8 cellular contexts compared by ENCODE assay signal in the genomic region with DNA sequence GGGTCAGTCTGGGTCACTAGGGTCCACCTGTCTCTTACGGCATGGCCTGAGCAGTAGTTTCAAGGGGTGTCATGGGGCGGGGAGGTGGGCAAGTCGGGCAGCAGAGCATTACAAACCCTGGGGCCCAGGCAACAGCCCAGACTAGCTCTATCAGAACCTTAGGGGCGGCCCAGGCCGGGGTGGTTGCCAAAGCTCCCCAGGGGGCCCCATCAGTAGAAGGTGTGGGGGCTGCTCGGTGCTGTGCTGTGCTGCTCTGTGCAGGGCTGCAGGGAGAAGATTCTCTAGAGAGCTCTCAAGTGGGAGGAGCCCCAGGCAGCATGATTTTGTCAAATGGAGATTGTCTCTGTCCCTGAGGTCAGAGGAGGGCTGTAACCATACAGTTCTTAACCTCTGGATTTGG. TPM values are rescaled to one million over a fixed set of nuclear protein-coding genes. Genes with fewer than 3 reads are reported as not detected.
DNase-seq lines count a peak whose midpoint lies in the region; ATAC-seq and TF ChIP-seq lines count a peak whose summit lies in the region.

No MANE protein-coding gene starts in this region.

- H3K4me1 Mint-ChIP-seq in naive B cell, result peaks cover 34 to 45% (median 42%) of the 10 kb centered on the region in 3 donors
- H3K4me1 Mint-ChIP-seq in WTC11, result peaks cover 29% of the 10 kb centered on the region

- H3K4me3 Mint-ChIP-seq in naive B cell (peak overlapping the region; percentile 77 to 95 (median 92)), WTC11 (no peak overlapping the region)

- H3K27ac Mint-ChIP-seq in naive B cell, result peak overlapping the region; percentile 70 to 98 (median 91)
- no peak overlapping the region for H3K27ac Mint-ChIP-seq in WTC11

- H3K36me3 Mint-ChIP-seq in naive B cell, result no peaks in the 10 kb centered on the region
- no peaks in the 10 kb centered on the region for H3K36me3 Mint-ChIP-seq in WTC11

- H3K27me3 Mint-ChIP-seq in naive B cell (peaks cover 0 to 8% (median 0%) of the 10 kb centered on the region in 3 donors), WTC11 (ENCODE audit: low read depth) (no peaks in the 10 kb centered on the region; the same call in 1 of the 2 replicates)

- DNase-seq in SIG-M5 treated with dmso at 0.1 percent for 504 hours (lab: John Stamatoyannopoulos, UW; ENCODE audit: unreplicated experiment) (peak; percentile 40), SIG-M5 (lab: John Stamatoyannopoulos, UW) (no peak), NCI-H2227 (lab: John Stamatoyannopoulos, UW; ENCODE audit: unreplicated experiment) (peak; percentile 26), naive B cell (peak; percentile 19), NCI-H1436 treated with DMSO at 0.1 percent for 48 hours (lab: John Stamatoyannopoulos, UW) (no peak), WTC11 (ENCODE audit: low spot score) (no peak)
- no peak for DNase-seq in stimulated activated CD4-positive, alpha-beta T cell treated with anti-CD3 and anti-CD28 coated beads, Interleukin-4, amount 100 ng/mL, for 1 hour

- POLR2A ChIA-PET in WTC11 (lab: Charles Lee), result interaction anchor here (0.5 kb wide), 1 partner anchor 73 kb away, joined by 4 read pairs; no protein-coding TSS in a partner anchor

- CTCF ChIA-PET in WTC11 (lab: Charles Lee), result interaction anchor here (1.2 to 5.4 kb wide), 9 partner anchors 22 to 224 kb away, joined by 3 to 35 read pairs (median 8); no protein-coding TSS in a partner anchor

- ATAC-seq in HG02588 (IDR thresholded peaks at IDR 0.05; ENCODE audit: unreplicated experiment) (peak; percentile 40), naive B cell (ENCODE audit: low read depth in 2 of 2) (peak; percentile 65 to 72), WTC11 (no peak; the same call in 1 of the 2 replicates)

- TF ChIP-seq CTCF in WTC11 (IDR thresholded peaks at IDR 0.05), result no peak

- H3K9me3 Mint-ChIP-seq in naive B cell (peaks cover 0 to 3% (median 0%) of the 10 kb centered on the region in 7 donors), WTC11 (peaks cover 2% of the 10 kb centered on the region; the same call in 1 of the 2 replicates)

TF ChIP-seq in WTC11, 78 proteins besides CTCF, POLR2A, EP300 and RAD21:
- TF ChIP-seq ETV6 (CRISPR knock-in tag; IDR thresholded peaks at IDR 0.05) (no peak), ATF1 (CRISPR knock-in tag; IDR thresholded peaks at IDR 0.05) (no peak), SOX15 (CRISPR knock-in tag; IDR thresholded peaks at IDR 0.05) (no peak), ZNF219 (CRISPR knock-in tag; IDR thresholded peaks at IDR 0.05; ENCODE audit: borderline replicate concordance) (no peak), ELF4 (CRISPR knock-in tag; IDR thresholded peaks at IDR 0.05; ENCODE audit: low read depth) (no peak), NR2C2 (CRISPR knock-in tag; IDR thresholded peaks at IDR 0.05) (no peak), TP53 (CRISPR knock-in tag; IDR thresholded peaks at IDR 0.05) (no peak), ZNF532 (CRISPR knock-in tag; IDR thresholded peaks at IDR 0.05; ENCODE audit: borderline replicate concordance) (no peak), ZNF396 (CRISPR knock-in tag; IDR thresholded peaks at IDR 0.05; ENCODE audit: borderline replicate concordance) (no peak), SMAD4 (CRISPR knock-in tag; IDR thresholded peaks at IDR 0.05) (no peak), MAX (CRISPR knock-in tag; IDR thresholded peaks at IDR 0.05) (no peak), CREM (CRISPR knock-in tag; IDR thresholded peaks at IDR 0.05) (no peak), NR3C1 (CRISPR knock-in tag; conservative IDR thresholded peaks at IDR 0.05; ENCODE audit: low read depth) (no peak), IRF1 (CRISPR knock-in tag; IDR thresholded peaks at IDR 0.05) (no peak)
- TF ChIP-seq, protein P1, sequence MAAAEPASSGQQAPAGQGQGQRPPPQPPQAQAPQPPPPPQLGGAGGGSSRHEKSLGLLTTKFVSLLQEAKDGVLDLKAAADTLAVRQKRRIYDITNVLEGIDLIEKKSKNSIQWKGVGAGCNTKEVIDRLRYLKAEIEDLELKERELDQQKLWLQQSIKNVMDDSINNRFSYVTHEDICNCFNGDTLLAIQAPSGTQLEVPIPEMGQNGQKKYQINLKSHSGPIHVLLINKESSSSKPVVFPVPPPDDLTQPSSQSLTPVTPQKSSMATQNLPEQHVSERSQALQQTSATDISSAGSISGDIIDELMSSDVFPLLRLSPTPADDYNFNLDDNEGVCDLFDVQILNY (CRISPR knock-in tag; IDR thresholded peaks at IDR 0.05), result no peak
- TF ChIP-seq, protein P2, sequence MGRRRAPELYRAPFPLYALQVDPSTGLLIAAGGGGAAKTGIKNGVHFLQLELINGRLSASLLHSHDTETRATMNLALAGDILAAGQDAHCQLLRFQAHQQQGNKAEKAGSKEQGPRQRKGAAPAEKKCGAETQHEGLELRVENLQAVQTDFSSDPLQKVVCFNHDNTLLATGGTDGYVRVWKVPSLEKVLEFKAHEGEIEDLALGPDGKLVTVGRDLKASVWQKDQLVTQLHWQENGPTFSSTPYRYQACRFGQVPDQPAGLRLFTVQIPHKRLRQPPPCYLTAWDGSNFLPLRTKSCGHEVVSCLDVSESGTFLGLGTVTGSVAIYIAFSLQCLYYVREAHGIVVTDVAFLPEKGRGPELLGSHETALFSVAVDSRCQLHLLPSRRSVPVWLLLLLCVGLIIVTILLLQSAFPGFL (CRISPR knock-in tag; IDR thresholded peaks at IDR 0.05; ENCODE audit: borderline replicate concordance), result no peak
- TF ChIP-seq, protein P3, sequence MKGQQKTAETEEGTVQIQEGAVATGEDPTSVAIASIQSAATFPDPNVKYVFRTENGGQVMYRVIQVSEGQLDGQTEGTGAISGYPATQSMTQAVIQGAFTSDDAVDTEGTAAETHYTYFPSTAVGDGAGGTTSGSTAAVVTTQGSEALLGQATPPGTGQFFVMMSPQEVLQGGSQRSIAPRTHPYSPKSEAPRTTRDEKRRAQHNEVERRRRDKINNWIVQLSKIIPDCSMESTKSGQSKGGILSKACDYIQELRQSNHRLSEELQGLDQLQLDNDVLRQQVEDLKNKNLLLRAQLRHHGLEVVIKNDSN (CRISPR knock-in tag; IDR thresholded peaks at IDR 0.05), result no peak
- TF ChIP-seq, protein P4, sequence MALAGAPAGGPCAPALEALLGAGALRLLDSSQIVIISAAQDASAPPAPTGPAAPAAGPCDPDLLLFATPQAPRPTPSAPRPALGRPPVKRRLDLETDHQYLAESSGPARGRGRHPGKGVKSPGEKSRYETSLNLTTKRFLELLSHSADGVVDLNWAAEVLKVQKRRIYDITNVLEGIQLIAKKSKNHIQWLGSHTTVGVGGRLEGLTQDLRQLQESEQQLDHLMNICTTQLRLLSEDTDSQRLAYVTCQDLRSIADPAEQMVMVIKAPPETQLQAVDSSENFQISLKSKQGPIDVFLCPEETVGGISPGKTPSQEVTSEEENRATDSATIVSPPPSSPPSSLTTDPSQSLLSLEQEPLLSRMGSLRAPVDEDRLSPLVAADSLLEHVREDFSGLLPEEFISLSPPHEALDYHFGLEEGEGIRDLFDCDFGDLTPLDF (CRISPR knock-in tag; IDR thresholded peaks at IDR 0.05), result no peak

RNA-seq across cellular contexts. Expression of gene SLC14A1, which starts 36.4 kb away (rescaled TPM):
- 1 to 10 TPM in 5 of 6 donors, not detected in 1; 1.0 to 3.8 (median 1.9) TPM for polyA plus RNA-seq in naive B cell (ENCODE audit: low read depth in 6 of 6)
- total RNA-seq in WTC11 (2021), result not detected in 3 replicates

Comparison
In these comparisons a context has a peak if more than half of its experiments do, and no peak if none do; other contexts are left out.
1. DNase-seq: peak in SIG-M5 treated with dmso at 0.1 percent for 504 hours (single experiment), NCI-H2227 (single experiment) and naive B cell (single experiment); none in SIG-M5 (single experiment), NCI-H1436 treated with DMSO at 0.1 percent for 48 hours (single experiment), stimulated activated CD4-positive, alpha-beta T cell treated with anti-CD3 and anti-CD28 coated beads, Interleukin-4, amount 100 ng/mL, for 1 hour (single experiment) and WTC11 (single experiment).